1 cellular context compared by ENCODE assay signal in the genomic region with DNA sequence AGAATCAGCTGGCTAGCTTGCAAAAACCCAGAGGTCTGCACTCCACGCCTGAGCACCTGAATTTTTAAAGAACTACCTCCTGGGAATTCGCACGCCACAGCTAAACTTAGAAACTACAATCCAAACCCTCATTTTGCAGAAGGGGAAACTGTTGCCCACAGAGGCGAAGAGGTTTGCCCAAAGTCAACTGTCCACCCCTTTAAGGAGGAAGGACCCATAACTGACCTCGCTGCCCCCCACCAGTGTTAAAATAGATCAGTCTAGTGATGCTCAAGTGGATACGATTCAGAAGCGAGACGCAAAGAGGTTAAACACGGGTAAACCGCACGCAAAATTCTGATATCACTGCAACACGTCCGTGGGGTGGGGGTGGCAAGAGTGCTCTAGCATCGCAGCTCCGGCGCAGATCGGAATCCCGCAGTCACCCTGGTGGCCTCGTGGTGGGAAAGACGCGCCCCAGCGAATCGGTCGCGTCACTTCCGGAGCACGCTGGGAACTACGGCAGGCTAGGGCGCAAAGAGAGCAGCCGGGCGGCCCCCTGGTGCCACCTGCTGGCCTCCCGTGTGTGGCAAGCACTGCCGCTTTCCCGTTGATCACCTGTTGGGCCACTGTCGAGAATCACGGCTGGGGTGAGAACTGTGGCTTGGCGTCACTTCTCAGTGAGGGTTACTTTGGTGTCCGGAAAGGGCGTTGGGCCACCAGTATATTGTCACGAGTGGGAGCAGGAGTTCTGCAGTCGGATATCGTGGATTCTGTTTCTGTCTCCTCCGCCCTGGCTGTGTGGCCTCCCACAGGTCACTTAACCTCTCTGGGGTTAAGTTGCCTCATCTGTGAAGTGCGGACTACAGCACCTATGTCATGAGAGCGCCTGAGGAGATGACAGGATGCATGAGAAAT.
A peak's percentile ranks its signal among the peaks of the same experiment; 100 is the strongest.
TF ChIP-seq lines count a peak whose summit lies in the region.

A gene (minus strand): TSS at position 451 of the 897 bp plus-strand sequence. CDS start 686 bp downstream, outside the sequence.

TF ChIP-seq in HEK293, 187 proteins besides CTCF, POLR2A, EP300 and RAD21 (continued from another document and continues in another):
- TF ChIP-seq, protein P1, sequence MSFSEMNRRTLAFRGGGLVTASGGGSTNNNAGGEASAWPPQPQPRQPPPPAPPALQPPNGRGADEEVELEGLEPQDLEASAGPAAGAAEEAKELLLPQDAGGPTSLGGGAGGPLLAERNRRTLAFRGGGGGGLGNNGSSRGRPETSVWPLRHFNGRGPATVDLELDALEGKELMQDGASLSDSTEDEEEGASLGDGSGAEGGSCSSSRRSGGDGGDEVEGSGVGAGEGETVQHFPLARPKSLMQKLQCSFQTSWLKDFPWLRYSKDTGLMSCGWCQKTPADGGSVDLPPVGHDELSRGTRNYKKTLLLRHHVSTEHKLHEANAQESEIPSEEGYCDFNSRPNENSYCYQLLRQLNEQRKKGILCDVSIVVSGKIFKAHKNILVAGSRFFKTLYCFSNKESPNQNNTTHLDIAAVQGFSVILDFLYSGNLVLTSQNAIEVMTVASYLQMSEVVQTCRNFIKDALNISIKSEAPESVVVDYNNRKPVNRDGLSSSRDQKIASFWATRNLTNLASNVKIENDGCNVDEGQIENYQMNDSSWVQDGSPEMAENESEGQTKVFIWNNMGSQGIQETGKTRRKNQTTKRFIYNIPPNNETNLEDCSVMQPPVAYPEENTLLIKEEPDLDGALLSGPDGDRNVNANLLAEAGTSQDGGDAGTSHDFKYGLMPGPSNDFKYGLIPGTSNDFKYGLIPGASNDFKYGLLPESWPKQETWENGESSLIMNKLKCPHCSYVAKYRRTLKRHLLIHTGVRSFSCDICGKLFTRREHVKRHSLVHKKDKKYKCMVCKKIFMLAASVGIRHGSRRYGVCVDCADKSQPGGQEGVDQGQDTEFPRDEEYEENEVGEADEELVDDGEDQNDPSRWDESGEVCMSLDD (tag by site-specific recombination; IDR thresholded peaks at IDR 0.05) = peak; percentile 35; the same call in 1 of the 2 replicates
- TF ChIP-seq ZNF785 (tag by site-specific recombination; IDR thresholded peaks at IDR 0.05) (no peak), ZNF311 (tag by site-specific recombination; IDR thresholded peaks at IDR 0.05; ENCODE audit: borderline replicate concordance) (no peak), ZNF184 (tag by site-specific recombination; IDR thresholded peaks at IDR 0.05) (no peak), PRDM1 (tag by site-specific recombination; IDR thresholded peaks at IDR 0.05) (no peak), TCF7L2 (IDR thresholded peaks at IDR 0.05; ENCODE audit: borderline replicate concordance, low read depth, low read length) (no peak), SP3 (tag by site-specific recombination; IDR thresholded peaks at IDR 0.05) (peak; percentile 57), ZNF350 (tag by site-specific recombination; IDR thresholded peaks at IDR 0.05) (no peak), ZNF544 (tag by site-specific recombination; IDR thresholded peaks at IDR 0.05) (no peak), ZNF157 (tag by site-specific recombination; IDR thresholded peaks at IDR 0.05) (no peak), ZNF433 (tag by site-specific recombination; IDR thresholded peaks at IDR 0.05; ENCODE audit: low read depth) (no peak), IKZF3 (tag by site-specific recombination; IDR thresholded peaks at IDR 0.05) (peak; percentile 47), ZSCAN23 (tag by site-specific recombination; IDR thresholded peaks at IDR 0.05) (0 out of 2 replicates have a peak, but pooled peaks have one; percentile 42), ZNF555 (tag by site-specific recombination; conservative IDR thresholded peaks at IDR 0.05) (no peak), ZNF426 (tag by site-specific recombination; IDR thresholded peaks at IDR 0.05) (no peak), ZNF121 (tag by site-specific recombination; IDR thresholded peaks at IDR 0.05) (no peak), KLF9 (tag by site-specific recombination; IDR thresholded peaks at IDR 0.05; ENCODE audit: low read depth) (peak; percentile 46; the same call in 1 of the 2 replicates), HOXC10 (CRISPR knock-in tag; IDR thresholded peaks at IDR 0.05) (0 out of 2 replicates have a peak, but pooled peaks have one; percentile 31), ZSCAN30 (tag by site-specific recombination; IDR thresholded peaks at IDR 0.05) (peak; percentile 56; the same call in 1 of the 2 replicates), ZNF473 (tag by site-specific recombination; IDR thresholded peaks at IDR 0.05) (no peak), ZNF140 (tag by site-specific recombination; IDR thresholded peaks at IDR 0.05) (no peak), ZNF2 (tag by site-specific recombination; IDR thresholded peaks at IDR 0.05) (peak; percentile 80; the same call in 1 of the 2 replicates), ZNF837 (tag by site-specific recombination; IDR thresholded peaks at IDR 0.05) (no peak), ZNF501 (tag by site-specific recombination; IDR thresholded peaks at IDR 0.05) (peak; percentile 93), ZNF777 (tag by site-specific recombination; IDR thresholded peaks at IDR 0.05; ENCODE audit: borderline replicate concordance) (no peak), ZBTB17 (tag by site-specific recombination; IDR thresholded peaks at IDR 0.05) (peak; percentile 93), OSR2 (tag by site-specific recombination; IDR thresholded peaks at IDR 0.05) (0 out of 2 replicates have a peak, but pooled peaks have one; percentile 9), ZBTB20 (tag by site-specific recombination; IDR thresholded peaks at IDR 0.05) (no peak), ZNF76 (tag by site-specific recombination; IDR thresholded peaks at IDR 0.05; ENCODE audit: borderline replicate concordance, low read depth) (peak; percentile 76; the same call in 1 of the 2 replicates), ZNF37A (tag by site-specific recombination; IDR thresholded peaks at IDR 0.05) (no peak), ZNF561 (tag by site-specific recombination; IDR thresholded peaks at IDR 0.05; ENCODE audit: borderline replicate concordance) (peak; percentile 80; the same call in 1 of the 2 replicates), BCL11A (tag by site-specific recombination; IDR thresholded peaks at IDR 0.05; ENCODE audit: low read depth) (no peak), ZNF791 (tag by site-specific recombination; IDR thresholded peaks at IDR 0.05) (no peak), MYNN (tag by site-specific recombination; IDR thresholded peaks at IDR 0.05; ENCODE audit: borderline replicate concordance) (no peak), GLI4 (tag by site-specific recombination; IDR thresholded peaks at IDR 0.05) (0 out of 2 replicates have a peak, but pooled peaks have one; percentile 23), ZNF366 (tag by site-specific recombination; conservative IDR thresholded peaks at IDR 0.05) (no peak), ZNF600 (tag by site-specific recombination; IDR thresholded peaks at IDR 0.05) (peak; percentile 63; the same call in 1 of the 2 replicates), GLIS2 (tag by site-specific recombination; IDR thresholded peaks at IDR 0.05) (peak; percentile 98)
- TF ChIP-seq, protein P2, sequence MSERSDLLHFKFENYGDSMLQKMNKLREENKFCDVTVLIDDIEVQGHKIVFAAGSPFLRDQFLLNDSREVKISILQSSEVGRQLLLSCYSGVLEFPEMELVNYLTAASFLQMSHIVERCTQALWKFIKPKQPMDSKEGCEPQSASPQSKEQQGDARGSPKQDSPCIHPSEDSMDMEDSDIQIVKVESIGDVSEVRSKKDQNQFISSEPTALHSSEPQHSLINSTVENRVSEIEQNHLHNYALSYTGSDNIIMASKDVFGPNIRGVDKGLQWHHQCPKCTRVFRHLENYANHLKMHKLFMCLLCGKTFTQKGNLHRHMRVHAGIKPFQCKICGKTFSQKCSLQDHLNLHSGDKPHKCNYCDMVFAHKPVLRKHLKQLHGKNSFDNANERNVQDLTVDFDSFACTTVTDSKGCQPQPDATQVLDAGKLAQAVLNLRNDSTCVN (tag by site-specific recombination; optimal IDR thresholded peaks at IDR 0.05) = peak; percentile 55
- TF ChIP-seq, protein P3, sequence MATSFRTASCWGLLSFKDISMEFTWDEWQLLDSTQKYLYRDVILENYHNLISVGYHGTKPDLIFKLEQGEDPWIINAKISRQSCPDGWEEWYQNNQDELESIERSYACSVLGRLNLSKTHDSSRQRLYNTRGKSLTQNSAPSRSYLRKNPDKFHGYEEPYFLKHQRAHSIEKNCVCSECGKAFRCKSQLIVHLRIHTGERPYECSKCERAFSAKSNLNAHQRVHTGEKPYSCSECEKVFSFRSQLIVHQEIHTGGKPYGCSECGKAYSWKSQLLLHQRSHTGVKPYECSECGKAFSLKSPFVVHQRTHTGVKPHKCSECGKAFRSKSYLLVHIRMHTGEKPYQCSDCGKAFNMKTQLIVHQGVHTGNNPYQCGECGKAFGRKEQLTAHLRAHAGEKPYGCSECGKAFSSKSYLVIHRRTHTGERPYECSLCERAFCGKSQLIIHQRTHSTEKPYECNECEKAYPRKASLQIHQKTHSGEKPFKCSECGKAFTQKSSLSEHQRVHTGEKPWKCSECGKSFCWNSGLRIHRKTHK (tag by site-specific recombination; IDR thresholded peaks at IDR 0.05) = no peak
- TF ChIP-seq, protein P4, sequence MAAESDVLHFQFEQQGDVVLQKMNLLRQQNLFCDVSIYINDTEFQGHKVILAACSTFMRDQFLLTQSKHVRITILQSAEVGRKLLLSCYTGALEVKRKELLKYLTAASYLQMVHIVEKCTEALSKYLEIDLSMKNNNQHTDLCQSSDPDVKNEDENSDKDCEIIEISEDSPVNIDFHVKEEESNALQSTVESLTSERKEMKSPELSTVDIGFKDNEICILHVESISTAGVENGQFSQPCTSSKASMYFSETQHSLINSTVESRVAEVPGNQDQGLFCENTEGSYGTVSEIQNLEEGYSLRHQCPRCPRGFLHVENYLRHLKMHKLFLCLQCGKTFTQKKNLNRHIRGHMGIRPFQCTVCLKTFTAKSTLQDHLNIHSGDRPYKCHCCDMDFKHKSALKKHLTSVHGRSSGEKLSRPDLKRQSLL (tag by site-specific recombination; IDR thresholded peaks at IDR 0.05) = peak; percentile 99
- TF ChIP-seq, protein P5, sequence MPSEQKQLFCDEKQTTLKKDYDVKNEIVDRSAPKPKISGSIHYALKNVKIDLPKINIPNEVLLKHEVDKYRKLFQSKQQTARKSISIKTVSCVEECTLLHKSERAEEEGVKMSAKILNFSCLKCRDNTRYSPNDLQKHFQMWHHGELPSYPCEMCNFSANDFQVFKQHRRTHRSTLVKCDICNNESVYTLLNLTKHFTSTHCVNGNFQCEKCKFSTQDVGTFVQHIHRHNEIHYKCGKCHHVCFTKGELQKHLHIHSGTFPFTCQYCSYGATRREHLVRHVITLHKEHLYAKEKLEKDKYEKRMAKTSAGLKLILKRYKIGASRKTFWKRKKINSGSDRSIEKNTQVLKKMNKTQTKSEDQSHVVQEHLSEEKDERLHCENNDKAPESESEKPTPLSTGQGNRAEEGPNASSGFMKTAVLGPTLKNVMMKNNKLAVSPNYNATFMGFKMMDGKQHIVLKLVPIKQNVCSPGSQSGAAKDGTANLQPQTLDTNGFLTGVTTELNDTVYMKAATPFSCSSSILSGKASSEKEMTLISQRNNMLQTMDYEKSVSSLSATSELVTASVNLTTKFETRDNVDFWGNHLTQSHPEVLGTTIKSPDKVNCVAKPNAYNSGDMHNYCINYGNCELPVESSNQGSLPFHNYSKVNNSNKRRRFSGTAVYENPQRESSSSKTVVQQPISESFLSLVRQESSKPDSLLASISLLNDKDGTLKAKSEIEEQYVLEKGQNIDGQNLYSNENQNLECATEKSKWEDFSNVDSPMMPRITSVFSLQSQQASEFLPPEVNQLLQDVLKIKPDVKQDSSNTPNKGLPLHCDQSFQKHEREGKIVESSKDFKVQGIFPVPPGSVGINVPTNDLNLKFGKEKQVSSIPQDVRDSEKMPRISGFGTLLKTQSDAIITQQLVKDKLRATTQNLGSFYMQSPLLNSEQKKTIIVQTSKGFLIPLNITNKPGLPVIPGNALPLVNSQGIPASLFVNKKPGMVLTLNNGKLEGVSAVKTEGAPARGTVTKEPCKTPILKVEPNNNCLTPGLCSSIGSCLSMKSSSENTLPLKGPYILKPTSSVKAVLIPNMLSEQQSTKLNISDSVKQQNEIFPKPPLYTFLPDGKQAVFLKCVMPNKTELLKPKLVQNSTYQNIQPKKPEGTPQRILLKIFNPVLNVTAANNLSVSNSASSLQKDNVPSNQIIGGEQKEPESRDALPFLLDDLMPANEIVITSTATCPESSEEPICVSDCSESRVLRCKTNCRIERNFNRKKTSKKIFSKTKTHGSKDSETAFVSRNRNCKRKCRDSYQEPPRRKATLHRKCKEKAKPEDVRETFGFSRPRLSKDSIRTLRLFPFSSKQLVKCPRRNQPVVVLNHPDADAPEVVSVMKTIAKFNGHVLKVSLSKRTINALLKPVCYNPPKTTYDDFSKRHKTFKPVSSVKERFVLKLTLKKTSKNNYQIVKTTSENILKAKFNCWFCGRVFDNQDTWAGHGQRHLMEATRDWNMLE (tag by site-specific recombination; conservative IDR thresholded peaks at IDR 0.05; ENCODE audit: low read depth) = peak; percentile 77
- TF ChIP-seq, protein P6, sequence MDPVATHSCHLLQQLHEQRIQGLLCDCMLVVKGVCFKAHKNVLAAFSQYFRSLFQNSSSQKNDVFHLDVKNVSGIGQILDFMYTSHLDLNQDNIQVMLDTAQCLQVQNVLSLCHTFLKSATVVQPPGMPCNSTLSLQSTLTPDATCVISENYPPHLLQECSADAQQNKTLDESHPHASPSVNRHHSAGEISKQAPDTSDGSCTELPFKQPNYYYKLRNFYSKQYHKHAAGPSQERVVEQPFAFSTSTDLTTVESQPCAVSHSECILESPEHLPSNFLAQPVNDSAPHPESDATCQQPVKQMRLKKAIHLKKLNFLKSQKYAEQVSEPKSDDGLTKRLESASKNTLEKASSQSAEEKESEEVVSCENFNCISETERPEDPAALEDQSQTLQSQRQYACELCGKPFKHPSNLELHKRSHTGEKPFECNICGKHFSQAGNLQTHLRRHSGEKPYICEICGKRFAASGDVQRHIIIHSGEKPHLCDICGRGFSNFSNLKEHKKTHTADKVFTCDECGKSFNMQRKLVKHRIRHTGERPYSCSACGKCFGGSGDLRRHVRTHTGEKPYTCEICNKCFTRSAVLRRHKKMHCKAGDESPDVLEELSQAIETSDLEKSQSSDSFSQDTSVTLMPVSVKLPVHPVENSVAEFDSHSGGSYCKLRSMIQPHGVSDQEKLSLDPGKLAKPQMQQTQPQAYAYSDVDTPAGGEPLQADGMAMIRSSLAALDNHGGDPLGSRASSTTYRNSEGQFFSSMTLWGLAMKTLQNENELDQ (tag by site-specific recombination; IDR thresholded peaks at IDR 0.05; ENCODE audit: low read depth) = no peak
- TF ChIP-seq, protein P7, sequence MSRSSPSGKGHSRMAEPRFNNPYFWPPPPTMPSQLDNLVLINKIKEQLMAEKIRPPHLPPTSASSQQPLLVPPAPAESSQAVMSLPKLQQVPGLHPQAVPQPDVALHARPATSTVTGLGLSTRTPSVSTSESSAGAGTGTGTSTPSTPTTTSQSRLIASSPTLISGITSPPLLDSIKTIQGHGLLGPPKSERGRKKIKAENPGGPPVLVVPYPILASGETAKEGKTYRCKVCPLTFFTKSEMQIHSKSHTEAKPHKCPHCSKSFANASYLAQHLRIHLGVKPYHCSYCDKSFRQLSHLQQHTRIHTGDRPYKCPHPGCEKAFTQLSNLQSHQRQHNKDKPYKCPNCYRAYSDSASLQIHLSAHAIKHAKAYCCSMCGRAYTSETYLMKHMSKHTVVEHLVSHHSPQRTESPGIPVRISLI (tag by site-specific recombination; IDR thresholded peaks at IDR 0.05) = no peak
- TF ChIP-seq, protein P8, sequence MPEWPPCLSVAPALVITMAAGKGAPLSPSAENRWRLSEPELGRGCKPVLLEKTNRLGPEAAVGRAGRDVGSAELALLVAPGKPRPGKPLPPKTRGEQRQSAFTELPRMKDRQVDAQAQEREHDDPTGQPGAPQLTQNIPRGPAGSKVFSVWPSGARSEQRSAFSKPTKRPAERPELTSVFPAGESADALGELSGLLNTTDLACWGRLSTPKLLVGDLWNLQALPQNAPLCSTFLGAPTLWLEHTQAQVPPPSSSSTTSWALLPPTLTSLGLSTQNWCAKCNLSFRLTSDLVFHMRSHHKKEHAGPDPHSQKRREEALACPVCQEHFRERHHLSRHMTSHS (tag by site-specific recombination; IDR thresholded peaks at IDR 0.05) = no peak
